In genomic region chr7:153835104-153835503, GRCh38 we compare ENCODE assay signal across 1 cellular context.
TF ChIP-seq lines count a peak whose summit lies in the region.

No MANE protein-coding gene starts in this region.

TF ChIP-seq in HepG2, 621 proteins besides CTCF, POLR2A, EP300 and RAD21 (continued from another document):
- TF ChIP-seq, protein P1, sequence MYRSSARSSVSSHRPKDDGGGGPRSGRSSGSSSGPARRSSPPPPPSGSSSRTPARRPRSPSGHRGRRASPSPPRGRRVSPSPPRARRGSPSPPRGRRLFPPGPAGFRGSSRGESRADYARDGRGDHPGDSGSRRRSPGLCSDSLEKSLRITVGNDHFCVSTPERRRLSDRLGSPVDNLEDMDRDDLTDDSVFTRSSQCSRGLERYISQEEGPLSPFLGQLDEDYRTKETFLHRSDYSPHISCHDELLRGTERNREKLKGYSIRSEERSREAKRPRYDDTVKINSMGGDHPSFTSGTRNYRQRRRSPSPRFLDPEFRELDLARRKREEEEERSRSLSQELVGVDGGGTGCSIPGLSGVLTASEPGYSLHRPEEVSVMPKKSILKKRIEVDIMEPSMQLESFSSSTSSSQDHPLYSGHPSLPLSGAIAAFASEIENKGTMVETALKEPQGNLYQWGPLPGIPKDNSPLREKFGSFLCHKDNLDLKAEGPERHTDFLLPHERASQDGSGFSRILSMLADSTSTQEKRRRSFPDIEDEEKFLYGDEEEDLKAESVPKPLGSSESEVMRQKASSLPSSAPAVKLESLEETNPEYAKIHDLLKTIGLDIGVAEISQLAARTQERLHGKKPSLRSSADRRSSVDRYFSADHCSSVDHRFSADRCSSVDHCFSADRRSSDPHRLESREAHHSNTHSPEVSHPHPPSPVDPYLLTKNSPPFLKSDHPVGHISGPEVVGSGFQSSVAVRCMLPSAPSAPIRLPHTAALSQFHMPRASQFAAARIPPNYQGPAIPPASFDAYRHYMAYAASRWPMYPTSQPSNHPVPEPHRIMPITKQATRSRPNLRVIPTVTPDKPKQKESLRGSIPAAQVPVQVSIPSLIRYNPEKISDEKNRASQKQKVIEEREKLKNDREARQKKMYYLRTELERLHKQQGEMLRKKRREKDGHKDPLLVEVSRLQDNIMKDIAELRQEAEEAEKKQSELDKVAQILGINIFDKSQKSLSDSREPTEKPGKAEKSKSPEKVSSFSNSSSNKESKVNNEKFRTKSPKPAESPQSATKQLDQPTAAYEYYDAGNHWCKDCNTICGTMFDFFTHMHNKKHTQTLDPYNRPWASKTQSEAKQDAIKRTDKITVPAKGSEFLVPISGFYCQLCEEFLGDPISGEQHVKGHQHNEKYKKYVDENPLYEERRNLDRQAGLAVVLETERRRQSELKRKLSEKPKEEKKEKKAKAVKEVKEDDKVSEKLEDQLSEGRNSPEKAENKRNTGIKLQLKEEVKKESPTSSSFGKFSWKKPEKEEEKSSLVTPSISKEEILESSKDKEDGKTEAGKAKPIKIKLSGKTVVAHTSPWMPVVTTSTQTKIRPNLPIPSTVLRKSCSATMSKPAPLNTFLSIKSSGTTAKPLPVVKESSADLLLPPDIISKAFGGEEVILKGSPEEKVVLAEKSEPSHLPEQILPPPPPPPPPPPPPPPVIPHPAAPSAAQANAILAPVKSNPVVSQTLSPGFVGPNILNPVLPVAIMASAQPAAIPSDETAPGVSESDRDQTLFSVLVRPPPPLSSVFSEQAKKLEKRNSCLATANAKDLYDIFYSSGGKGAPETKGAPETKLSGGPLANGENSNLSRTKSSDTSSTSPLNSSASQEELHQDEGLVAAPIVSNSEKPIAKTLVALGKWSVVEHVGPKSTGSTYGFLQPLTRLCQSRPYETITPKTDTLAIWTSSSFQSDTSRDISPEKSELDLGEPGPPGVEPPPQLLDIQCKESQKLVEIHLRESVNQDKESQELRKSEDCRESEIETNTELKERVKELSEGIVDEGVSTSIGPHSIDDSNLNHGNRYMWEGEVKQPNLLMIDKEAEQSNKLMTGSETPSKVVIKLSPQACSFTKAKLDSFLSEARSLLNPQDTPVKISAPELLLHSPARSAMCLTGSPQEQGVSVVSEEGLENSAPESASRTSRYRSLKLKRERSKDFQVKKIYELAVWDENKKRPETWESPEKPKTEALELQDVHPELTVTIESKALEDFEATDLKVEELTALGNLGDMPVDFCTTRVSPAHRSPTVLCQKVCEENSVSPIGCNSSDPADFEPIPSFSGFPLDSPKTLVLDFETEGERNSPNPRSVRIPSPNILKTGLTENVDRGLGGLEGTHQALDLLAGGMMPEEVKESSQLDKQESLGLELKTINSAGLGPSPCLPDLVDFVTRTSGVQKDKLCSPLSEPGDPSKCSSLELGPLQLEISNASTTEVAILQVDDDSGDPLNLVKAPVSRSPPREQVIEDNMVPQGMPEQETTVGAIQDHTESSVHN (CRISPR knock-in tag; IDR thresholded peaks at IDR 0.05), result no peak
- TF ChIP-seq ZFP91 (CRISPR knock-in tag; IDR thresholded peaks at IDR 0.05; ENCODE audit: borderline replicate concordance), result no peak
- TF ChIP-seq HMG20B (CRISPR knock-in tag; conservative IDR thresholded peaks at IDR 0.05), result no peak
- no peak for TF ChIP-seq REPIN1 (CRISPR knock-in tag; IDR thresholded peaks at IDR 0.05; ENCODE audit: borderline replicate concordance, low read depth)
- peak; percentile 94 to 97 for TF ChIP-seq MAFK (conservative IDR thresholded peaks at IDR 0.05 in 1 of 2, IDR thresholded peaks at IDR 0.05 in 1 of 2; ENCODE audit: low read length in 2 of 2)
- TF ChIP-seq HIC2 (CRISPR knock-in tag; IDR thresholded peaks at IDR 0.05; ENCODE audit: low read depth), result no peak
- no peak for TF ChIP-seq HNRNPLL (IDR thresholded peaks at IDR 0.05; ENCODE audit: low read depth, low read length, poor library complexity, severe bottlenecking)
- TF ChIP-seq GZF1 (CRISPR knock-in tag; IDR thresholded peaks at IDR 0.05), result no peak
- TF ChIP-seq MEF2D (CRISPR knock-in tag; IDR thresholded peaks at IDR 0.05), result no peak
- no peak for TF ChIP-seq SRY (CRISPR knock-in tag; IDR thresholded peaks at IDR 0.05)
- TF ChIP-seq MAFF (IDR thresholded peaks at IDR 0.05; ENCODE audit: low read depth, low read length), result peak; percentile 96
TF ChIP-seq in HepG2: peak in this region for 2.
